ENCODE assay signal across 9 cellular contexts in the genomic region with DNA sequence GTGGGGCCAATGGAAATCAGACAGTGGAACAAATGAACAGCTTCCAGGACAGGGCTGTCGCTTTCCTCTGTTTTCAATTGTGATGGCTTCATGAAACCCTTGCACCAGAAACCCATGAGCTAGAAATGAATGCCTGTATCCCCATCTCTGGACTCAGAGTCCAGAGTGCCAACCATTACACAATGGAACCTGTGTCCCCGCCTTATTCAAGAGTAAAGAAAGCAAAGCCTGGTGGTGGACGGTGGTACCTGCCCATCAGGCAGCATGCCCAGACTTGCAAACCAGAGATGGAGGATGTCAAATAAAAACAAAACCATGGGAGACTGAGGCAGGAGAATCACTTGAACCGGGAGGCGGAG. TPM values are rescaled to one million over a fixed set of nuclear protein-coding genes. Genes with fewer than 3 reads are reported as not detected.
DNase-seq lines count a peak whose midpoint lies in the region; ATAC-seq, FAIRE-seq and TF ChIP-seq lines count a peak whose summit lies in the region.
"Had no signal": no experiment of that assay in that cellular context is flagged by ENCODE, and none has a peak within 500 bp of the region (broad histone marks: within the 10 kb centered on the region; RNA-seq: fewer than 3 reads in every experiment).

No MANE protein-coding gene starts in this region.

- no peaks in the 10 kb centered on the region for H4K20me1 ChIP-seq in keratinocyte (ENCODE audit: control insufficient read depth, extremely low read depth, insufficient read depth, low read length)

- peaks cover 9% of the 10 kb centered on the region for H3K4me1 ChIP-seq in HUES48 (ENCODE audit: control insufficient read depth, insufficient read depth, low read length)
- H3K4me1 ChIP-seq in keratinocyte (ENCODE audit: control insufficient read depth, extremely low read depth, insufficient read depth, low read length), result peaks cover 43% of the 10 kb centered on the region
- peaks cover 24 to 62% (median 52%) of the 10 kb centered on the region in 5 donors for H3K4me1 ChIP-seq in subcutaneous abdominal adipose tissue (ENCODE audit: control insufficient read depth in 5 of 5, insufficient read depth in 5 of 5, low read length in 5 of 5)

- H3K4me3 Mint-ChIP-seq in activated naive CD4-positive, alpha-beta T cell treated with anti-CD3 and anti-CD28 coated beads, Interleukin-2, amount 10 ng/mL, durations not matched to agents 7 days and 5 days, result no peak overlapping the region

- H3K4me2 ChIP-seq in keratinocyte (ENCODE audit: control insufficient read depth, extremely low read depth, insufficient read depth, low read depth, low read length), result peak overlapping the region; percentile 68

- CTCF ChIA-PET in activated naive CD4-positive, alpha-beta T cell treated with anti-CD3 and anti-CD28 coated beads, Interleukin-2, amount 10 ng/mL, durations not matched to agents 7 days and 5 days (lab: Charles Lee), result interaction anchor here (0.7 to 3.9 kb wide), 5 partner anchors 9 to 152 kb away, joined by 3 to 24 read pairs (median 3); no protein-coding TSS in a partner anchor

- peak; percentile 66 for DNase-seq in SW480 (ENCODE audit: low spot score)
- DNase-seq in keratinocyte (ENCODE audit: low read depth, low spot score), result no peak
- DNase-seq in mesenteric fat pad (ENCODE audit: low spot score), result no peak
- DNase-seq in activated naive CD4-positive, alpha-beta T cell treated with anti-CD3 and anti-CD28 coated beads, Interleukin-2, amount 10 ng/mL, durations not matched to agents 7 days and 5 days, result no peak
- DNase-seq: stimulated activated CD4-positive, alpha-beta T cell treated with anti-CD3 and anti-CD28 coated beads, Interleukin-2, amount 100 ng/mL, for 48 hours had no signal

- no peaks in the 10 kb centered on the region for H3K36me3 ChIP-seq in HUES48 (ENCODE audit: control insufficient read depth, insufficient read depth, low read length)
- H3K36me3 ChIP-seq in keratinocyte (ENCODE audit: control insufficient read depth in 2 of 2, extremely low read depth in 1 of 2, insufficient read depth in 2 of 2, low read length in 2 of 2), result no peaks in the 10 kb centered on the region
- H3K36me3 ChIP-seq in subcutaneous abdominal adipose tissue (ENCODE audit: control insufficient read depth in 5 of 5, insufficient read depth in 5 of 5, low read length in 5 of 5), result no peaks in the 10 kb centered on the region

- no peaks in the 10 kb centered on the region for H3K9me3 Mint-ChIP-seq in activated naive CD4-positive, alpha-beta T cell treated with anti-CD3 and anti-CD28 coated beads, Interleukin-2, amount 10 ng/mL, durations not matched to agents 7 days and 5 days

- H3K9ac ChIP-seq in HUES48 (ENCODE audit: low read depth, low read length), result no peak overlapping the region
- H3K9ac ChIP-seq in keratinocyte (ENCODE audit: control insufficient read depth, extremely low read depth, insufficient read depth, low read length), result peak overlapping the region; percentile 45
- no peak overlapping the region for H3K9ac ChIP-seq in subcutaneous abdominal adipose tissue (ENCODE audit: low read length in 5 of 5)

- peaks cover 25% of the 10 kb centered on the region for H3K4me1 Mint-ChIP-seq in activated naive CD4-positive, alpha-beta T cell treated with anti-CD3 and anti-CD28 coated beads, Interleukin-2, amount 10 ng/mL, durations not matched to agents 7 days and 5 days

- H3K27ac Mint-ChIP-seq in activated naive CD4-positive, alpha-beta T cell treated with anti-CD3 and anti-CD28 coated beads, Interleukin-2, amount 10 ng/mL, durations not matched to agents 7 days and 5 days, result no peak overlapping the region

- peaks cover under 1% of the 10 kb centered on the region for H3K36me3 Mint-ChIP-seq in activated naive CD4-positive, alpha-beta T cell treated with anti-CD3 and anti-CD28 coated beads, Interleukin-2, amount 10 ng/mL, durations not matched to agents 7 days and 5 days

- H3K27ac ChIP-seq in HUES48 (ENCODE audit: low read depth, low read length) (peak overlapping the region; percentile 88), keratinocyte (ENCODE audit: control insufficient read depth, insufficient read depth, low read length) (peak overlapping the region; percentile 76), subcutaneous abdominal adipose tissue (ENCODE audit: low read depth, low read length) (peak overlapping the region; percentile 99)

- FAIRE-seq in keratinocyte (lab: Jason Lieb, UNC), result no peak

- peak in 2 of 3 experiments; percentile 28 to 32 for TF ChIP-seq CTCF in keratinocyte (optimal IDR thresholded peaks at IDR 0.05 in 1 of 3, IDR thresholded peaks at IDR 0.05 in 1 of 3, conservative IDR thresholded peaks at IDR 0.05 in 1 of 3; ENCODE audit: extremely low read depth in 1 of 3, insufficient read depth in 2 of 3, low read length in 3 of 3)

- H3K27me3 ChIP-seq in HUES48 (ENCODE audit: control insufficient read depth, insufficient read depth, low read length) (peaks cover 20% of the 10 kb centered on the region), keratinocyte (ENCODE audit: control insufficient read depth, extremely low read depth, insufficient read depth, low read length) (no peaks in the 10 kb centered on the region), subcutaneous abdominal adipose tissue (ENCODE audit: control insufficient read depth in 5 of 5, insufficient read depth in 4 of 5, low read length in 5 of 5) (no peaks in the 10 kb centered on the region)

- H3K4me3 ChIP-seq in HUES48 (ENCODE audit: low read depth, low read length) (no peak overlapping the region), keratinocyte (ENCODE audit: control insufficient read depth in 2 of 3, extremely low read depth in 1 of 3, insufficient read depth in 2 of 3, low read depth in 1 of 3, low read length in 3 of 3) (peak overlapping the region in 2 of 3 experiments; percentile 34 to 60), subcutaneous abdominal adipose tissue (ENCODE audit: low read depth in 1 of 5, low read length in 5 of 5) (peak overlapping the region in 1 of 5 donors; percentile 7)

- peaks cover 30% of the 10 kb centered on the region for H3K27me3 Mint-ChIP-seq in activated naive CD4-positive, alpha-beta T cell treated with anti-CD3 and anti-CD28 coated beads, Interleukin-2, amount 10 ng/mL, durations not matched to agents 7 days and 5 days

- peaks cover 6% of the 10 kb centered on the region for H3K79me2 ChIP-seq in keratinocyte (ENCODE audit: control insufficient read depth, insufficient read depth, low read length)

- no peak for ATAC-seq in GM18870 (IDR thresholded peaks at IDR 0.05; ENCODE audit: unreplicated experiment)

- dilution Hi-C loops in keratinocyte (cut with MboI; ENCODE audit: extremely low pct_ligation_motif_present, low sequenced_read_pairs), result no loop called here

- H3K9me1 ChIP-seq in keratinocyte (ENCODE audit: control insufficient read depth, extremely low read depth, insufficient read depth, low read length), result no peaks in the 10 kb centered on the region

- peak overlapping the region; percentile 71 for H2AFZ ChIP-seq in keratinocyte (ENCODE audit: control insufficient read depth, low read length)

- no peaks in the 10 kb centered on the region for H3K9me3 ChIP-seq in HUES48 (ENCODE audit: control insufficient read depth, insufficient read depth, low read length)
- H3K9me3 ChIP-seq in keratinocyte (ENCODE audit: control insufficient read depth, low read depth, low read length), result no peaks in the 10 kb centered on the region
- H3K9me3 ChIP-seq in subcutaneous abdominal adipose tissue (ENCODE audit: control insufficient read depth in 5 of 5, low read length in 5 of 5), result no peaks in the 10 kb centered on the region

RNA-seq across cellular contexts. Expression of a gene that starts 4.4 kb away (rescaled TPM):
- 278 to 366 TPM (median 350 TPM) in 3 replicates for polyA plus RNA-seq in keratinocyte
- 134 TPM for polyA plus RNA-seq in keratinocyte (2011; ENCODE audit: low read depth)
- 291 and 382 TPM in 2 replicates for polyA plus RNA-seq in keratinocyte (2011; cell fraction: cytosol; rRNA removed)
- 489 and 510 TPM in 2 replicates for polyA plus RNA-seq in keratinocyte (2011; cell fraction: nucleus; rRNA removed)
- 174 and 413 TPM in 2 replicates for polyA plus RNA-seq in keratinocyte (2012; ENCODE audit: low replicate concordance)
- polyA minus RNA-seq in keratinocyte, result 279 to 391 TPM (median 316 TPM) in 3 replicates
- polyA minus RNA-seq in keratinocyte (2011; cell fraction: cytosol; rRNA and poly(A)+ RNA removed), result 330 TPM
- polyA minus RNA-seq in keratinocyte (2011; cell fraction: nucleus; rRNA and poly(A)+ RNA removed), result 168 and 240 TPM in 2 replicates
- 190 TPM for total RNA-seq in mesenteric fat pad

RNA-seq across cellular contexts. Expression of a gene that starts 42.5 kb away (rescaled TPM):
- polyA plus RNA-seq in keratinocyte, result 2.5 to 4.7 TPM (median 3.0 TPM) in 3 replicates
- polyA plus RNA-seq in keratinocyte (2011; ENCODE audit: low read depth), result 0.49 TPM
- 0.58 and 0.79 TPM in 2 replicates for polyA plus RNA-seq in keratinocyte (2011; cell fraction: cytosol; rRNA removed)
- 18.0 and 22.5 TPM in 2 replicates for polyA plus RNA-seq in keratinocyte (2011; cell fraction: nucleus; rRNA removed)
- polyA plus RNA-seq in keratinocyte (2012; ENCODE audit: low replicate concordance), result 1.2 and 2.8 TPM in 2 replicates
- 1.7 to 3.0 TPM (median 2.1 TPM) in 3 replicates for polyA minus RNA-seq in keratinocyte
- not detected for polyA minus RNA-seq in keratinocyte (2011; cell fraction: cytosol; rRNA and poly(A)+ RNA removed)
- 3.2 and 4.1 TPM in 2 replicates for polyA minus RNA-seq in keratinocyte (2011; cell fraction: nucleus; rRNA and poly(A)+ RNA removed)
- not detected for total RNA-seq in mesenteric fat pad
- total RNA-seq: NCI-H460 had no signal
